ENCODE assay signal across 27 cellular contexts in genomic region chr17:42041619-42042018, GRCh38. TPM values are rescaled to one million over a fixed set of nuclear protein-coding genes. Genes with fewer than 3 reads are reported as not detected.
"Had no signal": no experiment of that assay in that cellular context is flagged by ENCODE, and none has a peak within 500 bp of the region (broad histone marks: within the 10 kb centered on the region; RNA-seq: fewer than 3 reads in every experiment).

No MANE protein-coding gene starts in this region.

- H3K27me3 Mint-ChIP-seq: progenitor cell of endocrine pancreas had no signal

- H3K79me2 ChIP-seq: hepatocyte had no signal

- H2AFZ ChIP-seq: hepatocyte had no signal

- H3K9me3 Mint-ChIP-seq: mesothelial cell of epicardium; naive B cell; natural killer cell; stimulated activated naive B cell treated with anti-CD40 and anti-IgM and Interleukin-4, amounts not matched to agents 10 μg/mL and 1 μg/mL and 100 μg/mL, for 72 hours had no signal

- H3K4me1 ChIP-seq: thyroid gland had no signal

- H3K9me3 ChIP-seq: heart right ventricle, left ventricle myocardium inferior, ovary, right atrium auricular region, stomach, testis, thyroid gland, transverse colon, upper lobe of left lung had no signal

- H3K27me3 ChIP-seq: hepatocyte, ovary, right atrium auricular region, testis, thyroid gland, upper lobe of left lung had no signal

- H3K4me1 Mint-ChIP-seq: naive B cell; natural killer cell; stimulated activated naive B cell treated with anti-CD40 and anti-IgM and Interleukin-4, amounts not matched to agents 10 μg/mL and 1 μg/mL and 100 μg/mL, for 72 hours had no signal

- H3K36me3 Mint-ChIP-seq: mesothelial cell of epicardium; naive B cell; natural killer cell; stimulated activated naive B cell treated with anti-CD40 and anti-IgM and Interleukin-4, amounts not matched to agents 10 μg/mL and 1 μg/mL and 100 μg/mL, for 72 hours had no signal

- H3K4me3 Mint-ChIP-seq: mesothelial cell of epicardium; natural killer cell; stimulated activated naive B cell treated with anti-CD40 and anti-IgM and Interleukin-4, amounts not matched to agents 10 μg/mL and 1 μg/mL and 100 μg/mL, for 72 hours had no signal

- H3K27ac ChIP-seq: heart right ventricle, hepatocyte, left ventricle myocardium inferior, ovary, right atrium auricular region, skin epidermis, stomach, testis, thyroid gland, transverse colon, upper lobe of left lung had no signal

- H3K4me2 ChIP-seq: hepatocyte had no signal

- H3K4me3 ChIP-seq: heart right ventricle, hepatocyte, left ventricle myocardium inferior, lung, ovary, right atrium auricular region, skin epidermis, stomach, testis, thyroid gland, transverse colon, upper lobe of left lung had no signal

- ATAC-seq: natural killer cell; sciatic nerve; stimulated activated naive B cell treated with anti-CD40 and anti-IgM and Interleukin-4, amounts not matched to agents 10 μg/mL and 1 μg/mL and 100 μg/mL, for 72 hours; stimulated activated naive CD8-positive, alpha-beta T cell treated with anti-CD3 and anti-CD28 coated beads, Interleukin-15, Interleukin-2, amounts not matched to agents 100 U/mL and 50 U/mL, for 24 hours had no signal

- H3K36me3 ChIP-seq: left ventricle myocardium inferior, ovary, right atrium auricular region, thyroid gland, transverse colon had no signal

- H3K27ac Mint-ChIP-seq: mesothelial cell of epicardium; natural killer cell; progenitor cell of endocrine pancreas; stimulated activated naive B cell treated with anti-CD40 and anti-IgM and Interleukin-4, amounts not matched to agents 10 μg/mL and 1 μg/mL and 100 μg/mL, for 72 hours had no signal

- DNase-seq: heart right ventricle; islet precursor cell; left ventricle myocardium inferior; mesendoderm; naive B cell; natural killer cell; nucleus accumbens; ovary; stimulated activated CD4-positive, alpha-beta T cell treated with anti-CD3 and anti-CD28 coated beads, Interleukin-12 subunit alpha, Interleukin-12 subunit beta, amount 100 ng/mL, for 4 hours; stimulated activated CD4-positive, alpha-beta T cell treated with anti-CD3 and anti-CD28 coated beads, Interleukin-15, amount 100 ng/mL, for 24 hours; stimulated activated CD4-positive, alpha-beta T cell treated with anti-CD3 and anti-CD28 coated beads, Interleukin-2, amount 100 ng/mL, for 24 hours; stimulated activated CD4-positive, alpha-beta T cell treated with anti-CD3 and anti-CD28 coated beads, Interleukin-4, amount 100 ng/mL, for 1 hour; stimulated activated naive B cell treated with anti-CD40 and anti-IgM and Interleukin-4, amounts not matched to agents 10 μg/mL and 1 μg/mL and 100 μg/mL, for 72 hours; stimulated activated naive CD8-positive, alpha-beta T cell treated with anti-CD3 and anti-CD28 coated beads, Interleukin-15, Interleukin-2, amounts not matched to agents 100 U/mL and 50 U/mL, for 24 hours; stomach; testis; thyroid gland; transverse colon; upper lobe of left lung had no signal

RNA-seq across cellular contexts. Expression of gene ZNF385C, which starts 56.7 kb away (rescaled TPM):
- total RNA-seq: pulmonary artery endothelial cell, right atrium auricular region had no signal
